Comparison of ENCODE assay signal across 6 cellular contexts in the genomic region with DNA sequence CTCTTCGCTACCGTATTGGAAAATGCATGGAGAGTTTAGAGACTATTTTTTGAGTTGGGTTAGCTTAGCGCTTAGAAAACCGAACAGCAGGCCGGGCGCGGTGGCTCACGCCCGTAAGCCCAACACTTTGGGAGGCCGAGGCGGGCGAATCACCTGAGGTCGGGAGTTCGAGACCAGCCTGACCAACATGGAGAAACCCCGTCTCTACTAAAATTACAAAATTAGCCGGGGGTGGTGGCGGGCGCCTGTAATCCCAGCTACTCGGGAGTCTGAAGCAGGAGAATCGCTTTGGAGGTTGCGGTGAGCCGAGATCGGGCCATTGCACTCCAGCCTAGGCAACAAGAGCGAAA. TPM values are rescaled to one million over a fixed set of nuclear protein-coding genes. Genes with fewer than 3 reads are reported as not detected.
DNase-seq lines count a peak whose midpoint lies in the region; TF ChIP-seq lines count a peak whose summit lies in the region.
"Not testable (repeated sequence)": the region's sequence is repeated elsewhere in the genome, so short reads cannot be mapped to it uniquely, and the experiment has no call there.

No MANE protein-coding gene starts in this region.

- H3K27ac Mint-ChIP-seq in activated CD4-positive, alpha-beta T cell treated with anti-CD3 and anti-CD28 coated beads, Interleukin-2, amount 10 ng/mL, durations not matched to agents 24 days and 14 days, result peak overlapping the region; percentile 97
- peak overlapping the region; percentile 92 for H3K27ac Mint-ChIP-seq in osteocyte (ENCODE audit: unreplicated experiment)

- not testable (repeated sequence) for H3K4me1 ChIP-seq in iPS-18a (ENCODE audit: control insufficient read depth, low read depth, low read length)
- H3K4me1 ChIP-seq in uterus, result peaks cover 0 to 11% of the 10 kb centered on the region in 2 donors

- H3K27me3 Mint-ChIP-seq in activated CD4-positive, alpha-beta T cell treated with anti-CD3 and anti-CD28 coated beads, Interleukin-2, amount 10 ng/mL, durations not matched to agents 24 days and 14 days; osteocyte (ENCODE audit: unreplicated experiment): not testable (repeated sequence)

- TF ChIP-seq POLR2A in uterus (IDR thresholded peaks at IDR 0.05), result not testable (repeated sequence)

- peak overlapping the region; percentile 91 for H3K4me3 ChIP-seq in HFF-Myc (replicated peaks; ENCODE audit: low read depth, low read length)
- H3K4me3 ChIP-seq in iPS-18a (ENCODE audit: low read length), result peak overlapping the region; percentile 89
- peak overlapping the region; percentile 87 to 89 for H3K4me3 ChIP-seq in uterus

- H3K36me3 ChIP-seq in iPS-18a (ENCODE audit: control insufficient read depth, low read depth, low read length); uterus: not testable (repeated sequence)

- H3K4me3 Mint-ChIP-seq in activated CD4-positive, alpha-beta T cell treated with anti-CD3 and anti-CD28 coated beads, Interleukin-2, amount 10 ng/mL, durations not matched to agents 24 days and 14 days, result peak overlapping the region; percentile 93
- peak overlapping the region; percentile 91 for H3K4me3 Mint-ChIP-seq in osteocyte (ENCODE audit: unreplicated experiment)

- not testable (repeated sequence) for DNase-seq in HFF-Myc (ENCODE audit: extremely low read depth, low read depth); activated CD4-positive, alpha-beta T cell treated with anti-CD3 and anti-CD28 coated beads, Interleukin-2, amount 10 ng/mL, durations not matched to agents 24 days and 14 days; osteocyte (ENCODE audit: extremely low spot score, unreplicated experiment); uterus

- not testable (repeated sequence) for H3K27me3 ChIP-seq in iPS-18a (ENCODE audit: control insufficient read depth, insufficient read depth, low read length); uterus

- not testable (repeated sequence) for H3K9me3 Mint-ChIP-seq in activated CD4-positive, alpha-beta T cell treated with anti-CD3 and anti-CD28 coated beads, Interleukin-2, amount 10 ng/mL, durations not matched to agents 24 days and 14 days; osteocyte (ENCODE audit: unreplicated experiment)

- intact Hi-C loops in activated CD4-positive, alpha-beta T cell treated with anti-CD3 and anti-CD28 coated beads, Interleukin-2, amount 10 ng/mL, durations not matched to agents 24 days and 14 days (cut with micrococcal nuclease), result loop anchor here (2.0 to 10.0 kb wide), 6 partner anchors 43 to 369 kb away; a partner anchor contains a TSS
- intact Hi-C loops in uterus (cut with DNase I; ENCODE audit: low total_unique reads), result not testable (repeated sequence)

- H3K27ac ChIP-seq in cingulate gyrus (ENCODE audit: low read depth, low read length) (peak overlapping the region; percentile 54), iPS-18a (ENCODE audit: low read length) (peak overlapping the region; percentile 91), uterus (peak overlapping the region; percentile 70 to 79)

- TF ChIP-seq CTCF in HFF-Myc (IDR thresholded peaks at IDR 0.05; ENCODE audit: low read depth, low read length, missing control alignments); osteocyte (IDR thresholded peaks at IDR 0.05); uterus (IDR thresholded peaks at IDR 0.05): not testable (repeated sequence)

- peaks cover 16% of the 10 kb centered on the region for H3K36me3 Mint-ChIP-seq in activated CD4-positive, alpha-beta T cell treated with anti-CD3 and anti-CD28 coated beads, Interleukin-2, amount 10 ng/mL, durations not matched to agents 24 days and 14 days (ENCODE audit: low read depth)
- peaks cover 11% of the 10 kb centered on the region for H3K36me3 Mint-ChIP-seq in osteocyte (ENCODE audit: unreplicated experiment)

- H3K9ac ChIP-seq in iPS-18a (ENCODE audit: low read length), result peak overlapping the region; percentile 88

- peaks cover 51% of the 10 kb centered on the region for H3K4me1 Mint-ChIP-seq in activated CD4-positive, alpha-beta T cell treated with anti-CD3 and anti-CD28 coated beads, Interleukin-2, amount 10 ng/mL, durations not matched to agents 24 days and 14 days
- H3K4me1 Mint-ChIP-seq in osteocyte (ENCODE audit: unreplicated experiment), result peaks cover 18% of the 10 kb centered on the region

- not testable (repeated sequence) for H3K9me3 ChIP-seq in iPS-18a (ENCODE audit: control insufficient read depth, low read depth, low read length); uterus

RNA-seq across cellular contexts. Expression of a gene that starts 0.6 kb away (rescaled TPM):
- 19.6 and 22.5 TPM in 2 replicates for total RNA-seq in activated CD4-positive, alpha-beta T cell treated with anti-CD3 and anti-CD28 coated beads, Interleukin-2, amount 10 ng/mL, durations not matched to agents 24 days and 14 days
- 28.7 and 28.9 TPM in 2 replicates for total RNA-seq in osteocyte
- total RNA-seq in uterus, result 10 to 100 TPM; 33.9 to 55.0 (median 43.1) TPM

RNA-seq across cellular contexts. Expression of a gene that starts 6.1 kb away (rescaled TPM):
- not detected in 2 replicates for total RNA-seq in activated CD4-positive, alpha-beta T cell treated with anti-CD3 and anti-CD28 coated beads, Interleukin-2, amount 10 ng/mL, durations not matched to agents 24 days and 14 days
- total RNA-seq in osteocyte, result not detected in 2 replicates
- total RNA-seq in uterus, result not detected

RNA-seq across cellular contexts. Expression of a gene that starts 57.9 kb away (rescaled TPM):
- total RNA-seq in activated CD4-positive, alpha-beta T cell treated with anti-CD3 and anti-CD28 coated beads, Interleukin-2, amount 10 ng/mL, durations not matched to agents 24 days and 14 days, result 31.4 and 34.7 TPM in 2 replicates
- total RNA-seq in osteocyte, result 53.9 and 55.0 TPM in 2 replicates
- 10 to 100 TPM; 17.4 to 45.1 (median 27.9) TPM for total RNA-seq in uterus

RNA-seq across cellular contexts. Expression of a gene that starts 58.1 kb away (rescaled TPM):
- total RNA-seq in activated CD4-positive, alpha-beta T cell treated with anti-CD3 and anti-CD28 coated beads, Interleukin-2, amount 10 ng/mL, durations not matched to agents 24 days and 14 days, result 1.9 and 2.1 TPM in 2 replicates
- total RNA-seq in osteocyte (2.3 TPM in 2 replicates), uterus (1 to 10 TPM; 1.3 to 5.2 (median 2.7) TPM)
